12 cellular contexts compared by ENCODE assay signal in genomic region chr1:46857660-46858065, GRCh38. TPM values are rescaled to one million over a fixed set of nuclear protein-coding genes. Genes with fewer than 3 reads are reported as not detected.
A peak's percentile ranks its signal among the peaks of the same experiment; 100 is the strongest.
DNase-seq lines count a peak whose midpoint lies in the region; ATAC-seq and TF ChIP-seq lines count a peak whose summit lies in the region.
"Not testable (repeated sequence)": the region's sequence is repeated elsewhere in the genome, so short reads cannot be mapped to it uniquely, and the experiment has no call there.
"Had no signal": no experiment of that assay in that cellular context is flagged by ENCODE, and none has a peak within 500 bp of the region (broad histone marks: within the 10 kb centered on the region; RNA-seq: fewer than 3 reads in every experiment).

No MANE protein-coding gene starts in this region.

- H3K4me3 ChIP-seq in PC-3 (ENCODE audit: low read length) = not testable (repeated sequence)

- not testable (repeated sequence) for H2AFZ ChIP-seq in PC-3 (ENCODE audit: low read length)

- not testable (repeated sequence) for H3K9me2 ChIP-seq in PC-3 (replicated peaks; ENCODE audit: low read length)

- H3K79me2 ChIP-seq in PC-3 (ENCODE audit: low read length) = not testable (repeated sequence)

- not testable (repeated sequence) for H3K27ac ChIP-seq in PC-3 (ENCODE audit: low read length)

- H3K9me3 ChIP-seq in PC-3 (ENCODE audit: low read length) = not testable (repeated sequence)

- H3K4me1 ChIP-seq in PC-3 (ENCODE audit: insufficient read depth, low read length) = not testable (repeated sequence)

- H3K4me2 ChIP-seq in PC-3 (ENCODE audit: low read length) = not testable (repeated sequence)

- H3K4me3 Mint-ChIP-seq in MCF 10A (ENCODE audit: unreplicated experiment) = peak overlapping the region; percentile 15

- peak overlapping the region; percentile 76 for H3K27ac Mint-ChIP-seq in MCF 10A (ENCODE audit: low read depth, unreplicated experiment)

- H3K36me3 ChIP-seq in PC-3 (ENCODE audit: low read depth, low read length) = not testable (repeated sequence)

- H3K36me3 Mint-ChIP-seq in MCF 10A (ENCODE audit: insufficient read depth, unreplicated experiment) = not testable (repeated sequence)

- peak; percentile 87 for ATAC-seq in PC-3

- H3K9me3 Mint-ChIP-seq in MCF 10A (ENCODE audit: unreplicated experiment) = peaks cover 10% of the 10 kb centered on the region

- not testable (repeated sequence) for H3F3A ChIP-seq in PC-3 (ENCODE audit: low read length, unreplicated experiment)

- TF ChIP-seq CTCF in PC-3 (conservative IDR thresholded peaks at IDR 0.05; ENCODE audit: low read depth, low read length); MCF 10A (IDR thresholded peaks at IDR 0.05; ENCODE audit: unreplicated experiment): not testable (repeated sequence)

- CTCF ChIA-PET in PC-3 (lab: Charles Lee) = interaction anchor here (0.5 kb wide), 1 partner anchor 580 kb away, joined by 3 read pairs; the partner anchor contains the start of gene FOXD2
- CTCF ChIA-PET in MCF 10A (lab: Yijun Ruan, JAX) = not testable (repeated sequence)

- H3K9ac ChIP-seq in PC-3 (ENCODE audit: low read length) = not testable (repeated sequence)

- intact Hi-C loops in PC-3 (cut with micrococcal nuclease); MCF 10A (cut with micrococcal nuclease): not testable (repeated sequence)

- not testable (repeated sequence) for H3K27me3 ChIP-seq in PC-3 (ENCODE audit: low read length)

- not testable (repeated sequence) for BruUV-seq in PC-3 (replicated peaks; lab: Mats Ljungman, UMichigan); MCF 10A (replicated peaks; lab: Mats Ljungman, UMichigan)

- H4K20me1 ChIP-seq in PC-3 (ENCODE audit: low read length) = not testable (repeated sequence)

- not testable (repeated sequence) for H3K27me3 Mint-ChIP-seq in MCF 10A (ENCODE audit: insufficient read depth, unreplicated experiment)

- peak; percentile 60 for DNase-seq in Daoy (ENCODE audit: low read depth)
- peak; percentile 61 for DNase-seq in HT-29 (ENCODE audit: low spot score)
- peak; percentile 14 for DNase-seq in PC-3
- peak; percentile 23 for DNase-seq in UCSD-AML1 (lab: John Stamatoyannopoulos, UW; ENCODE audit: unreplicated experiment)
- peak; percentile 43 for DNase-seq in MCF 10A (ENCODE audit: unreplicated experiment)
- peak; percentile 31 for DNase-seq in glomerular visceral epithelial cell (ENCODE audit: extremely low spot score)
- peak; percentile 55 for DNase-seq in renal cortical epithelial cell (ENCODE audit: low read depth)

- POLR2A ChIA-PET in PC-3 (lab: Charles Lee; ENCODE audit: unreplicated experiment) = not testable (repeated sequence)
- POLR2A ChIA-PET in MCF 10A (lab: Yijun Ruan, JAX) = interaction anchor here (0.7 to 1.8 kb wide), 4 partner anchors 10 to 108 kb away, joined by 3 to 7 read pairs (median 4); no protein-coding TSS in a partner anchor

- peaks cover 13% of the 10 kb centered on the region for H3K4me1 Mint-ChIP-seq in MCF 10A (ENCODE audit: insufficient read depth, unreplicated experiment)

RNA-seq across cellular contexts. Expression of gene CYP4B1, which starts 58.8 kb away (rescaled TPM):
- not detected in 2 replicates for total RNA-seq in Daoy (2014; rRNA removed; shearing (Covaris generic))
- 0.23 TPM in 1 of 2 replicates, not detected in the other for total RNA-seq in HT-29 (2014; rRNA removed; shearing (Covaris generic))
- total RNA-seq in PC-3 (2014; rRNA removed) = not detected in 2 replicates
- 5.9 and 10.1 TPM in 2 replicates for total RNA-seq in MCF 10A (2022)
- 3.2 and 3.5 TPM in 2 replicates for total RNA-seq in renal cortical epithelial cell
- total RNA-seq: glomerular endothelial cell; HFFc6; naive thymus-derived CD4-positive, alpha-beta T cell; NCI-H460; smooth muscle cell had no signal
